Comparison of ENCODE assay signal across 15 cellular contexts in genomic region chr6:25499851-25500250, GRCh38.
DNase-seq lines count a peak whose midpoint lies in the region; ATAC-seq and TF ChIP-seq lines count a peak whose summit lies in the region.
"Had no signal": no experiment of that assay in that cellular context is flagged by ENCODE, and none has a peak within 500 bp of the region (broad histone marks: within the 10 kb centered on the region; RNA-seq: fewer than 3 reads in every experiment).

No MANE protein-coding gene starts in this region.

- ATAC-seq in omental fat pad (ENCODE audit: low FRiP score): peak; percentile 37
- no peak for ATAC-seq in HG02588 (IDR thresholded peaks at IDR 0.05; ENCODE audit: unreplicated experiment)

- TF ChIP-seq CTCF in epithelial cell of esophagus (IDR thresholded peaks at IDR 0.05; ENCODE audit: insufficient read depth, low read depth, low read length, missing control alignments): no peak
- TF ChIP-seq CTCF in omental fat pad (IDR thresholded peaks at IDR 0.05): no peak

- peak; percentile 21 for DNase-seq in ELF-1 (ENCODE audit: low read depth, low spot score)
- peak; percentile 42 for DNase-seq in NCI-H526 treated with DMSO at 0.1 percent for 48 hours (lab: John Stamatoyannopoulos, UW)
- peak; percentile 88 for DNase-seq in epithelial cell of esophagus (ENCODE audit: low read depth)
- DNase-seq in omental fat pad (ENCODE audit: low spot score): no peak
- no peak for DNase-seq in ACHN
- DNase-seq in activated naive CD4-positive, alpha-beta T cell treated with anti-CD3 and anti-CD28 coated beads, Interleukin-2, amount 50 U/mL, for 16 hours: no peak
- DNase-seq in NCI-H1436 treated with DMSO at 0.1 percent for 48 hours (lab: John Stamatoyannopoulos, UW): no peak
- DNase-seq: activated CD4-positive, alpha-beta T cell treated with anti-CD3 and anti-CD28 coated beads, Interleukin-2, amount 10 ng/mL, durations not matched to agents 24 days and 14 days; activated T-cell treated with anti-CD3 and anti-CD28 coated beads, Interleukin-2, amount 50 U/mL, for 1 hour; adrenal gland; dermis blood vessel endothelial cell; NCI-H345 had no signal

- in situ Hi-C loops in ACHN (cut with HindIII; ENCODE audit: low pct_ligation_motif_present, low pct_unique_long_range_greater_than_20kb, low sequenced_read_pairs): no loop called here

- H3K4me3 ChIP-seq in epithelial cell of esophagus (ENCODE audit: low read length): no peak overlapping the region
- H3K4me3 ChIP-seq: adrenal gland, BLaER1, thoracic aorta had no signal

Comparison
In these comparisons a context has a peak if more than half of its experiments do, and no peak if none do; other contexts are left out.
1. DNase-seq: peak in ELF-1 (single experiment), NCI-H526 treated with DMSO at 0.1 percent for 48 hours (single experiment) and epithelial cell of esophagus (single experiment); none in omental fat pad (single experiment), ACHN (single experiment), activated naive CD4-positive, alpha-beta T cell treated with anti-CD3 and anti-CD28 coated beads, Interleukin-2, amount 50 U/mL, for 16 hours (single experiment) and NCI-H1436 treated with DMSO at 0.1 percent for 48 hours (single experiment).